ENCODE assay signal across 24 cellular contexts in the genomic region with DNA sequence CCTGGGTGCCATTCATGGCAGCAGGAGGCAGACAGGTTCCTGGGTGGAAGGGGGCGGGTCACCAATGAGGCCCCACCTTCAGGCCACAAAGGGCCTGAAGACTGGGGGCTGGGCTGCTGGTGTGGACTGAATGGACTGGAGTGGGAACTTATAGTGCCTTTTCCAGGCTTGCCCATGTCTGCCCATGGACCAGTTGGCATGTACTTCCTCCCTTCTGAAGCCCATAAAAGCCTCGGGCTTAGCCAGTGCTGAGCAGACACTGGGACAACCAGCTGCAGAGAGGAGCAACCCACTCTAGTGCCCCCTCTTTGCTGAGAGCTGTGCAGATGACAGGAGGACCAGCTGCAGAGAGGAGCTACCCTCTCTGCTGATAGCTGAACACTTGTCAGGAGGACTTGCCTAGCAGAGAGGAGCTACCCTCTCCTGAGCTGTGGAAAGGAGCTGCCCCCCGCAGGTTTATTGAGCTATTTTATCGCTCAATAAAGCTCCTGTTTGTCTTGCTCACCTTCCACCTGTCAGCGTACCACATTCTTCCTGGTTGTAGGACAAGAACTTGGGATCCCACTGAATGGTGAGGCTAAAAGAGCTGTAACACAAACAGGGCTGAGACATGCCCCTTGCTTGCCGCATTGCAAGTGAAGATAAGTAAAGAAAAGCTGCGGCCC. TPM values are rescaled to one million over a fixed set of nuclear protein-coding genes. Genes with fewer than 3 reads are reported as not detected.
DNase-seq lines count a peak whose midpoint lies in the region; ATAC-seq, FAIRE-seq and TF ChIP-seq lines count a peak whose summit lies in the region.
"Had no signal": no experiment of that assay in that cellular context is flagged by ENCODE, and none has a peak within 500 bp of the region (broad histone marks: within the 10 kb centered on the region; RNA-seq: fewer than 3 reads in every experiment).

No MANE protein-coding gene starts in this region.

- CTCF ChIA-PET in K562 (lab: Yijun Ruan, JAX; ENCODE audit: low intra/inter-chr PET ratio) = no interaction called here

- no peak for TF ChIP-seq POLR2A in K562 (conservative IDR thresholded peaks at IDR 0.05)

- 90% methylated on average over 5 of the region's 7 CpGs for WGBS in K562 (ENCODE audit: insufficient coverage, low coverage, missing lambda C conversion rate)

- H3K4me2 ChIP-seq in K562 (ENCODE audit: insufficient read depth, low read length) (no peak overlapping the region), neural progenitor cell (no peak overlapping the region)
- H3K4me2 ChIP-seq: BLaER1 had no signal

- no peaks in the 10 kb centered on the region for H3K9me3 Mint-ChIP-seq in neural progenitor cell
- no peaks in the 10 kb centered on the region for H3K9me3 Mint-ChIP-seq in stimulated activated effector memory CD8-positive, alpha-beta T cell treated with anti-CD3 and anti-CD28 coated beads, Interleukin-12 subunit alpha, Interleukin-12 subunit beta, amount 100 ng/mL, for 72 hours
- H3K9me3 Mint-ChIP-seq: CD4-positive, CD25-positive, alpha-beta regulatory T cell; CD8-positive, alpha-beta T cell had no signal

- FAIRE-seq in K562 (lab: Jason Lieb, UNC) = no peak
- FAIRE-seq: A204.1, G401.6, GM12892, GM19239, H1 had no signal

- no peaks in the 10 kb centered on the region for H3F3A ChIP-seq in neural progenitor cell (ENCODE audit: low read depth)

- H4K20me1 ChIP-seq in K562 (replicated peaks; ENCODE audit: control insufficient read depth, insufficient read depth, low read length) (no peaks in the 10 kb centered on the region), neural progenitor cell (ENCODE audit: low read depth) (no peaks in the 10 kb centered on the region)
- H4K20me1 ChIP-seq: BLaER1 had no signal

- no peaks in the 10 kb centered on the region for H3K27me3 Mint-ChIP-seq in neural progenitor cell (ENCODE audit: insufficient read depth, low read depth)
- H3K27me3 Mint-ChIP-seq: B cell; CD4-positive, CD25-positive, alpha-beta regulatory T cell had no signal

- intact Hi-C loops in K562 (cut with micrococcal nuclease) = no loop called here
- intact Hi-C loops in left colon (cut with DNase I, micrococcal nuclease) = no loop called here

- ATAC-seq in K562 (peak; percentile 40), left colon (peak; percentile 88), HG03520 (IDR thresholded peaks at IDR 0.05; ENCODE audit: unreplicated experiment) (no peak)
- no peak for ATAC-seq in stimulated activated effector memory CD8-positive, alpha-beta T cell treated with anti-CD3 and anti-CD28 coated beads, Interleukin-12 subunit alpha, Interleukin-12 subunit beta, amount 100 ng/mL, for 72 hours
- ATAC-seq: CD8-positive, alpha-beta T cell; HCT116 had no signal

- no peak for TF ChIP-seq RAD21 in K562 (CRISPR knock-in tag; conservative IDR thresholded peaks at IDR 0.05 in 1 of 2, IDR thresholded peaks at IDR 0.05 in 1 of 2)

- POLR2A ChIA-PET in K562 (lab: Yijun Ruan, JAX) = interaction anchor here (1.1 kb wide), 1 partner anchor 43 kb away, joined by 3 read pairs; no protein-coding TSS in a partner anchor

- no peak overlapping the region for H3K27ac Mint-ChIP-seq in neural progenitor cell
- H3K27ac Mint-ChIP-seq in stimulated activated effector memory CD8-positive, alpha-beta T cell treated with anti-CD3 and anti-CD28 coated beads, Interleukin-12 subunit alpha, Interleukin-12 subunit beta, amount 100 ng/mL, for 72 hours = no peak overlapping the region
- H3K27ac Mint-ChIP-seq: B cell; CD4-positive, CD25-positive, alpha-beta regulatory T cell; CD8-positive, alpha-beta T cell had no signal

- TF ChIP-seq CTCF in K562 (IDR thresholded peaks at IDR 0.05 in 2 of 3, conservative IDR thresholded peaks at IDR 0.05 in 1 of 3; ENCODE audit: insufficient read depth in 2 of 3, low read depth in 1 of 3, low read length in 3 of 3) = no peak
- TF ChIP-seq CTCF in neural progenitor cell (IDR thresholded peaks at IDR 0.05) = no peak

- H3K4me3 Mint-ChIP-seq in neural progenitor cell = no peak overlapping the region
- no peak overlapping the region for H3K4me3 Mint-ChIP-seq in stimulated activated effector memory CD8-positive, alpha-beta T cell treated with anti-CD3 and anti-CD28 coated beads, Interleukin-12 subunit alpha, Interleukin-12 subunit beta, amount 100 ng/mL, for 72 hours
- H3K4me3 Mint-ChIP-seq: B cell; CD4-positive, CD25-positive, alpha-beta regulatory T cell; CD8-positive, alpha-beta T cell had no signal

- peak; percentile 27 for DNase-seq in NCI-H510A treated with DMSO at 0.1 percent for 48 hours (lab: John Stamatoyannopoulos, UW)
- no peak for DNase-seq in NCI-H510A (lab: John Stamatoyannopoulos, UW)
- DNase-seq in K562 (ENCODE audit: extremely low read depth in 1 of 4, low spot score in 3 of 4) = no peak
- peak; percentile 46 to 50 for DNase-seq in left colon
- peak; percentile 8 for DNase-seq in neural progenitor cell (ENCODE audit: low spot score)
- DNase-seq in activated CD4-positive, alpha-beta T cell treated with anti-CD3 and anti-CD28 coated beads for 4 hours = no peak
- no peak for DNase-seq in stimulated activated effector memory CD8-positive, alpha-beta T cell treated with anti-CD3 and anti-CD28 coated beads, Interleukin-12 subunit alpha, Interleukin-12 subunit beta, amount 100 ng/mL, for 72 hours (ENCODE audit: low spot score in 2 of 2)
- DNase-seq: Caco-2; CD4-positive, CD25-positive, alpha-beta regulatory T cell; CD8-positive, alpha-beta T cell; DMS153; DND-41; GM23248 had no signal

- H3K9ac ChIP-seq in K562 (ENCODE audit: insufficient read depth in 1 of 2, low read depth in 2 of 2, low read length in 2 of 2) (no peak overlapping the region), neural progenitor cell (no peak overlapping the region)
- H3K9ac ChIP-seq: BLaER1, GM23248 had no signal

- H3K27me3 ChIP-seq in K562 (ENCODE audit: control insufficient read depth in 2 of 2, insufficient read depth in 2 of 2, low read length in 2 of 2) = no peaks in the 10 kb centered on the region
- no peaks in the 10 kb centered on the region for H3K27me3 ChIP-seq in neural progenitor cell
- H3K27me3 ChIP-seq: BLaER1 had no signal

- no peaks in the 10 kb centered on the region for H3K4me1 Mint-ChIP-seq in neural progenitor cell
- no peaks in the 10 kb centered on the region for H3K4me1 Mint-ChIP-seq in stimulated activated effector memory CD8-positive, alpha-beta T cell treated with anti-CD3 and anti-CD28 coated beads, Interleukin-12 subunit alpha, Interleukin-12 subunit beta, amount 100 ng/mL, for 72 hours
- H3K4me1 Mint-ChIP-seq: B cell had no signal

- no peaks in the 10 kb centered on the region for H3K79me2 ChIP-seq in K562 (ENCODE audit: control insufficient read depth, insufficient read depth, low read length)
- H3K79me2 ChIP-seq in neural progenitor cell (ENCODE audit: low read depth) = no peaks in the 10 kb centered on the region

- no peaks in the 10 kb centered on the region for H3K9me1 ChIP-seq in K562 (ENCODE audit: control insufficient read depth, insufficient read depth, low read length)

- TF ChIP-seq EP300 in K562 (IDR thresholded peaks at IDR 0.05; ENCODE audit: low read length) = no peak

- H3K4me3 ChIP-seq in K562 (no peak overlapping the region), neural progenitor cell (no peak overlapping the region)
- H3K4me3 ChIP-seq: BLaER1, GM23248 had no signal

- peaks cover 21% of the 10 kb centered on the region for H3K36me3 Mint-ChIP-seq in neural progenitor cell
- peaks cover 70% of the 10 kb centered on the region for H3K36me3 Mint-ChIP-seq in stimulated activated effector memory CD8-positive, alpha-beta T cell treated with anti-CD3 and anti-CD28 coated beads, Interleukin-12 subunit alpha, Interleukin-12 subunit beta, amount 100 ng/mL, for 72 hours

- H3K4me1 ChIP-seq in K562 (replicated peaks in 1 of 2; ENCODE audit: control insufficient read depth in 2 of 2, insufficient read depth in 2 of 2, low read length in 2 of 2) = peaks cover 0 to 7% of the 10 kb centered on the region in 2 experiments; a peak in 2 of 5 replicates
- no peaks in the 10 kb centered on the region for H3K4me1 ChIP-seq in neural progenitor cell
- H3K4me1 ChIP-seq: BLaER1, Caco-2 had no signal

- H3K27ac ChIP-seq in K562 (ENCODE audit: extremely low read depth, low read depth, low read length) (no peak overlapping the region), neural progenitor cell (no peak overlapping the region)
- H3K27ac ChIP-seq: 22Rv1, BLaER1, C4-2B, GM23248 had no signal

- H3K36me3 ChIP-seq in K562 (ENCODE audit: control insufficient read depth, insufficient read depth, low read length) = peaks cover 17% of the 10 kb centered on the region
- H3K36me3 ChIP-seq in neural progenitor cell = peaks cover 22% of the 10 kb centered on the region

- no TSS peak for BruUV-seq in K562 (replicated peaks; lab: Mats Ljungman, UMichigan)

- H2AFZ ChIP-seq in K562 (ENCODE audit: low read depth, low read length) = no peak overlapping the region
- no peak overlapping the region for H2AFZ ChIP-seq in neural progenitor cell (replicated peaks)
- H2AFZ ChIP-seq: GM23248 had no signal

- H3K9me3 ChIP-seq in K562 (replicated peaks; ENCODE audit: control insufficient read depth, insufficient read depth, low read depth, low read length) (no peaks in the 10 kb centered on the region), neural progenitor cell (ENCODE audit: low read depth) (no peaks in the 10 kb centered on the region)
- H3K9me3 ChIP-seq: BLaER1, Caco-2 had no signal

- in situ Hi-C loops in K562 (cut with MboI) = no loop called here

RNA-seq across cellular contexts. Expression of a gene that starts 34.0 kb away (rescaled TPM):
- total RNA-seq in K562 (2011; cell fraction: chromatin; rRNA removed; ENCODE audit: low replicate concordance) = 34.4 and 111 TPM in 2 replicates
- total RNA-seq in K562 (2011; cell fraction: nucleolus; rRNA removed) = 13.7 and 18.6 TPM in 2 replicates
- total RNA-seq in K562 (2011; cell fraction: nucleoplasm; rRNA removed) = 27.3 and 35.5 TPM in 2 replicates
- total RNA-seq in K562 (2014; rRNA removed) = 8.5 and 11.1 TPM in 2 replicates
- 15.2 and 18.3 TPM in 2 replicates for total RNA-seq in K562 (2014; rRNA removed; fragmentation: Illumina TruSeq; extraction: Trizol)
- total RNA-seq in K562 (2015; rRNA removed; fragmentation: Illumina TruSeq; extraction: Trizol) = 10.8 TPM in 2 replicates
- 11.5 and 13.4 TPM in 2 replicates for total RNA-seq in K562 (2021)
- polyA plus RNA-seq in K562 (2011; rRNA removed) = 12.4 and 15.7 TPM in 2 replicates
- 5.2 and 7.2 TPM in 2 replicates for polyA plus RNA-seq in K562 (2011; cell fraction: cytosol; rRNA removed)
- 9.1 and 10.9 TPM in 2 replicates for polyA plus RNA-seq in K562 (2011; cell fraction: nucleus; rRNA removed)
- 6.7 and 9.1 TPM in 2 replicates for polyA plus RNA-seq in K562 (2012)
- 8.2 and 9.9 TPM in 2 replicates for polyA plus RNA-seq in K562 (2014; fragmentation: Illumina TruSeq; extraction: Trizol)
- polyA plus RNA-seq in K562 (2014; fragmentation: Nextera tagmentation; extraction: Ambion mirVana) = 1 to 10 TPM; 5.1 to 6.5 TPM
- polyA plus RNA-seq in K562 (2014; rRNA removed) = 7.2 and 8.4 TPM in 2 replicates
- polyA minus RNA-seq in K562 (2011; rRNA and poly(A)+ RNA removed) = 48.2 and 55.6 TPM in 2 replicates
- 12.2 and 18.2 TPM in 2 replicates for polyA minus RNA-seq in K562 (2011; cell fraction: cytosol; rRNA and poly(A)+ RNA removed)
- polyA minus RNA-seq in K562 (2011; cell fraction: nucleus; rRNA and poly(A)+ RNA removed) = 12.1 and 26.7 TPM in 2 replicates
- 10 to 100 TPM; 34.8 to 38.9 TPM for total RNA-seq in left colon
- total RNA-seq in neural progenitor cell (ENCODE audit: low replicate concordance) = 43.2 and 69.1 TPM in 2 replicates

RNA-seq across cellular contexts. Expression of a gene that starts 34.5 kb away (rescaled TPM):
- 6.2 and 22.8 TPM in 2 replicates for total RNA-seq in K562 (2011; cell fraction: chromatin; rRNA removed; ENCODE audit: low replicate concordance)
- 6.2 and 7.0 TPM in 2 replicates for total RNA-seq in K562 (2011; cell fraction: nucleolus; rRNA removed)
- total RNA-seq in K562 (2011; cell fraction: nucleoplasm; rRNA removed) = 11.0 and 14.5 TPM in 2 replicates
- total RNA-seq in K562 (2014; rRNA removed) (14.1 and 14.9 TPM in 2 replicates), K562 (2014; rRNA removed; fragmentation: Illumina TruSeq; extraction: Trizol) (19.5 and 22.8 TPM in 2 replicates), K562 (2015; rRNA removed; fragmentation: Illumina TruSeq; extraction: Trizol) (16.5 and 17.8 TPM in 2 replicates), K562 (2021) (14.9 and 15.4 TPM in 2 replicates), left colon (1 to 10 TPM; 2.2 to 4.9 TPM), neural progenitor cell (ENCODE audit: low replicate concordance) (31.1 and 51.6 TPM in 2 replicates)
- polyA plus RNA-seq in K562 (2011; rRNA removed) (12.3 and 16.2 TPM in 2 replicates), K562 (2014; fragmentation: Illumina TruSeq; extraction: Trizol) (12.6 and 15.3 TPM in 2 replicates), K562 (2014; fragmentation: Nextera tagmentation; extraction: Ambion mirVana) (1 to 10 TPM; 3.3 to 4.9 TPM), K562 (2014; rRNA removed) (14.9 and 15.8 TPM in 2 replicates)
- polyA plus RNA-seq in K562 (2011; cell fraction: cytosol; rRNA removed) = 3.1 and 5.1 TPM in 2 replicates
- 2.5 and 2.8 TPM in 2 replicates for polyA plus RNA-seq in K562 (2011; cell fraction: nucleus; rRNA removed)
- 12.4 and 14.4 TPM in 2 replicates for polyA plus RNA-seq in K562 (2012)
- 9.7 and 10.4 TPM in 2 replicates for polyA minus RNA-seq in K562 (2011; rRNA and poly(A)+ RNA removed)
- 4.7 and 4.8 TPM in 2 replicates for polyA minus RNA-seq in K562 (2011; cell fraction: cytosol; rRNA and poly(A)+ RNA removed)
- polyA minus RNA-seq in K562 (2011; cell fraction: nucleus; rRNA and poly(A)+ RNA removed) = 2.7 and 3.8 TPM in 2 replicates

Comparison
In these comparisons a context has a peak if more than half of its experiments do, and no peak if none do; other contexts are left out.
1. DNase-seq: peak in NCI-H510A treated with DMSO at 0.1 percent for 48 hours (single experiment), left colon (2 of 2) and neural progenitor cell (single experiment); none in NCI-H510A (single experiment), K562 (0 of 4), activated CD4-positive, alpha-beta T cell treated with anti-CD3 and anti-CD28 coated beads for 4 hours (0 of 2) and stimulated activated effector memory CD8-positive, alpha-beta T cell treated with anti-CD3 and anti-CD28 coated beads, Interleukin-12 subunit alpha, Interleukin-12 subunit beta, amount 100 ng/mL, for 72 hours (0 of 2).
2. ATAC-seq: peak in K562 (single experiment) and left colon (single experiment); none in HG03520 (single experiment) and stimulated activated effector memory CD8-positive, alpha-beta T cell treated with anti-CD3 and anti-CD28 coated beads, Interleukin-12 subunit alpha, Interleukin-12 subunit beta, amount 100 ng/mL, for 72 hours (single experiment).